10 cellular contexts compared by ENCODE assay signal in the genomic region with DNA sequence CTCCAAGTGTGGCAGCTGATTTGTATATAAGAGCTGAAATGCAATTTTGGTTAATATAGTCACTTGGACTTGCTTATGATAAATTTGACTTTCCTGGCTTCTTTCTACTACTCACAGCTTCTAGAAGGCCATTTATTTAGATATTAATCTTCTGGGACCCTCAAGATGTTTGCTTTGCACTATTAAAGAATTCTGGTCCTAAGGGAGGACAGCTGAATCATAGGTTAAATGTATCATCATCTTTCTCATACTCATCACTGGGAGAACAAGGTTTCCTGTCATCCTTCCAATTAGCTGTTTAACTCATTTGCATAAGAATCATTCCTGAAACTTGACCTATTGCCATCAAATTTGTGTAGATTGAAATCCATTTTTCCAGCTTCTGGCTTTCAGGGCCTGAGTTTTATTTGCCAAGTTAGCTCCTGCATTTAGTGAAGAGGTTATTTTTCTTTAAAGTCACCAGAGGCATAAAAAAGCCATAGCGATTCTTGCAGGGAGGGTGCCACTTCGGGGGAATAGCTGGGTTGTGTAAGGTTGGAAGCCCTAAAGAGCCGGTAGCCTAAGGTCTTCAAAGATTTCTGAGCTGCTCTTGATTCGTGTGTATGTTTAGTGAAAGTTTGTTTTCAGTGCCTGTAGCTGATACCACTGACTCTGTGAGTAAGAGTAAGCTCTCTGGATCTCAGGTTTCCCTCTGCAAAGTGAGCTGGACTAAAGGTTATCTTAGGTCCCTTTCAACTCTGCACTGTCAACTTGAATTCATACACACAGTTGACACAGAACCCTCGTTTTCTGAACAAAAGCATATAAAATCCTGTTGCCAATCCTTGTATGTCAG. TPM values are rescaled to one million over a fixed set of nuclear protein-coding genes. Genes with fewer than 3 reads are reported as not detected.
A peak's percentile ranks its signal among the peaks of the same experiment; 100 is the strongest.
DNase-seq lines count a peak whose midpoint lies in the region; ATAC-seq and TF ChIP-seq lines count a peak whose summit lies in the region.
"Had no signal": no experiment of that assay in that cellular context is flagged by ENCODE, and none has a peak within 500 bp of the region (broad histone marks: within the 10 kb centered on the region; RNA-seq: fewer than 3 reads in every experiment).

No MANE protein-coding gene starts in this region.

- WGBS in heart right ventricle, 2 donors, result 41 to 43% methylated on average over 5 of the region's 5 CpGs

- H3K4me3 Mint-ChIP-seq in memory B cell, result peak overlapping the region; percentile 85

- intact Hi-C loops in heart right ventricle (cut with DNase I), result no loop called here
- intact Hi-C loops in Right ventricle myocardium inferior (cut with DNase I), result no loop called here
- intact Hi-C loops in upper lobe of right lung (cut with DNase I), result no loop called here

- H3K27ac ChIP-seq in heart right ventricle (peak overlapping the region in 6 of 10 donors; percentile 16 to 99 (median 71)), upper lobe of right lung (peak overlapping the region; percentile 99)

- TF ChIP-seq CTCF in heart right ventricle (IDR thresholded peaks at IDR 0.05) (no peak), upper lobe of right lung (IDR thresholded peaks at IDR 0.05) (no peak)

- no peaks in the 10 kb centered on the region for H3K9me3 ChIP-seq in heart right ventricle
- no peaks in the 10 kb centered on the region for H3K9me3 ChIP-seq in upper lobe of right lung

- no peaks in the 10 kb centered on the region for H3K27me3 ChIP-seq in heart right ventricle
- no peaks in the 10 kb centered on the region for H3K27me3 ChIP-seq in upper lobe of right lung

- ATAC-seq in heart right ventricle (no peak), Right ventricle myocardium inferior (no peak), memory B cell (ENCODE audit: low read depth) (no peak), upper lobe of right lung (no peak), GM19351 (IDR thresholded peaks at IDR 0.05; ENCODE audit: unreplicated experiment) (no peak), GM18907 (IDR thresholded peaks at IDR 0.05; ENCODE audit: unreplicated experiment) (no peak), GM19324 (IDR thresholded peaks at IDR 0.05; ENCODE audit: low FRiP score, unreplicated experiment) (no peak)
- no peak for ATAC-seq in activated naive CD4-positive, alpha-beta T cell treated with anti-CD3 and anti-CD28 coated beads, Interleukin-2, amount 50 U/mL, for 72 hours

- peaks cover 9 to 45% of the 10 kb centered on the region in 2 donors for H3K36me3 Mint-ChIP-seq in activated naive CD4-positive, alpha-beta T cell treated with anti-CD3 and anti-CD28 coated beads, Interleukin-2, amount 50 U/mL, for 72 hours
- peaks cover 26% of the 10 kb centered on the region for H3K36me3 Mint-ChIP-seq in memory B cell

- H3K4me3 ChIP-seq in heart right ventricle (peak overlapping the region in 8 of 10 donors; percentile 74 to 98 (median 95)), upper lobe of right lung (peak overlapping the region; percentile 89)

- no peaks in the 10 kb centered on the region for H3K27me3 Mint-ChIP-seq in memory B cell

- peaks cover 54% of the 10 kb centered on the region for H3K4me1 Mint-ChIP-seq in memory B cell

- H3K36me3 ChIP-seq in heart right ventricle, result peaks cover 0 to 64% (median 5%) of the 10 kb centered on the region in 9 donors
- peaks cover 63% of the 10 kb centered on the region for H3K36me3 ChIP-seq in upper lobe of right lung

- H3K9me3 Mint-ChIP-seq in activated naive CD4-positive, alpha-beta T cell treated with anti-CD3 and anti-CD28 coated beads, Interleukin-2, amount 50 U/mL, for 72 hours, result no peaks in the 10 kb centered on the region
- H3K9me3 Mint-ChIP-seq in memory B cell, result no peaks in the 10 kb centered on the region

- no peak for DNase-seq in heart right ventricle
- no peak for DNase-seq in Right ventricle myocardium inferior (ENCODE audit: missing footprints)
- no peak for DNase-seq in activated naive CD4-positive, alpha-beta T cell treated with anti-CD3 and anti-CD28 coated beads, Interleukin-2, amount 50 U/mL, for 72 hours (ENCODE audit: low spot score in 2 of 2)
- no peak for DNase-seq in memory B cell (ENCODE audit: low spot score in 2 of 2)
- DNase-seq in upper lobe of right lung, result no peak
- DNase-seq: NCI-H187; stimulated activated CD4-positive, alpha-beta T cell treated with anti-CD3 and anti-CD28 coated beads, Interleukin-4, amount 100 ng/mL, for 4 hours had no signal

- H3K27ac Mint-ChIP-seq in activated naive CD4-positive, alpha-beta T cell treated with anti-CD3 and anti-CD28 coated beads, Interleukin-2, amount 50 U/mL, for 72 hours, result peak overlapping the region; percentile 12 to 75
- H3K27ac Mint-ChIP-seq in memory B cell, result peak overlapping the region; percentile 99

- H3K4me1 ChIP-seq in heart right ventricle (peaks cover 0 to 75% (median 49%) of the 10 kb centered on the region in 9 donors), upper lobe of right lung (peaks cover 57% of the 10 kb centered on the region)

RNA-seq across cellular contexts. Expression of a gene that starts 4.2 kb away (rescaled TPM):
- total RNA-seq in heart right ventricle, result 10 to 100 TPM in 3 of 10 donors, 1 to 10 TPM in 7; 2.7 to 19.2 (median 6.9) TPM
- polyA plus RNA-seq in heart right ventricle, result 10 to 100 TPM in 1 of 2 donors, 1 to 10 TPM in 1; 3.8 to 14.0 TPM
- 6.7 TPM for total RNA-seq in Right ventricle myocardium inferior
- 10 to 100 TPM; 20.2 to 25.8 TPM for total RNA-seq in activated naive CD4-positive, alpha-beta T cell treated with anti-CD3 and anti-CD28 coated beads, Interleukin-2, amount 50 U/mL, for 72 hours
- 33.7 TPM for total RNA-seq in upper lobe of right lung
